ENCODE assay signal across 8 cellular contexts in genomic region chr10:44958196-44958896, GRCh38. TPM values are rescaled to one million over a fixed set of nuclear protein-coding genes. Genes with fewer than 3 reads are reported as not detected.
DNase-seq lines count a peak whose midpoint lies in the region; TF ChIP-seq lines count a peak whose summit lies in the region.

No MANE protein-coding gene starts in this region.

- intact Hi-C loops in activated CD4-positive, alpha-beta T cell treated with anti-CD3 and anti-CD28 coated beads, Interleukin-2, amount 10 ng/mL, durations not matched to agents 24 days and 14 days (cut with micrococcal nuclease): loop anchor here (2.0 kb wide), 2 partner anchors 26 to 42 kb away; partner anchors contain the start of gene ZNF22
- intact Hi-C loops in left ventricle myocardium inferior (cut with micrococcal nuclease): no loop called here

- peak overlapping the region; percentile 49 for H3K27ac Mint-ChIP-seq in activated CD4-positive, alpha-beta T cell treated with anti-CD3 and anti-CD28 coated beads, Interleukin-2, amount 10 ng/mL, durations not matched to agents 24 days and 14 days
- H3K27ac Mint-ChIP-seq in activated CD4-positive, alpha-beta memory T cell treated with anti-CD3 and anti-CD28 coated beads, Interleukin-2, amount 10 ng/mL, durations not matched to agents 7 days and 5 days: no peak overlapping the region

- H3K9me3 Mint-ChIP-seq in activated CD4-positive, alpha-beta T cell treated with anti-CD3 and anti-CD28 coated beads, Interleukin-2, amount 10 ng/mL, durations not matched to agents 24 days and 14 days: no peaks in the 10 kb centered on the region
- H3K9me3 Mint-ChIP-seq in activated CD4-positive, alpha-beta memory T cell treated with anti-CD3 and anti-CD28 coated beads, Interleukin-2, amount 10 ng/mL, durations not matched to agents 7 days and 5 days: no peaks in the 10 kb centered on the region

- H3K27me3 ChIP-seq in left ventricle myocardium inferior (ENCODE audit: low read depth): no peaks in the 10 kb centered on the region

- H3K27ac ChIP-seq in left ventricle myocardium inferior (replicated peaks): peak overlapping the region; percentile 96

- no peak for TF ChIP-seq CTCF in left ventricle myocardium inferior (IDR thresholded peaks at IDR 0.05; ENCODE audit: borderline replicate concordance)

- H3K4me1 ChIP-seq in left ventricle myocardium inferior: peaks cover 95% of the 10 kb centered on the region

- peaks cover 4% of the 10 kb centered on the region for H3K9me3 ChIP-seq in left ventricle myocardium inferior (replicated peaks)

- DNase-seq in activated CD4-positive, alpha-beta T cell treated with anti-CD3 and anti-CD28 coated beads, Interleukin-2, amount 10 ng/mL, durations not matched to agents 24 days and 14 days: no peak
- no peak for DNase-seq in activated CD4-positive, alpha-beta T cell treated with anti-CD3 and anti-CD28 coated beads, Interleukin-2, amount 50 U/mL, for 1 hour
- no peak for DNase-seq in activated CD4-positive, alpha-beta memory T cell treated with anti-CD3 and anti-CD28 coated beads, Interleukin-2, amount 10 ng/mL, durations not matched to agents 7 days and 5 days
- DNase-seq in left ventricle myocardium inferior: no peak
- no peak for DNase-seq in skeletal muscle cell (ENCODE audit: low read depth)
- DNase-seq in KG1 (lab: John Stamatoyannopoulos, UW): no peak
- no peak for DNase-seq in foreskin melanocyte
- DNase-seq in NCI-H345 treated with DMSO at 0.1 percent for 48 hours (lab: John Stamatoyannopoulos, UW; ENCODE audit: unreplicated experiment): no peak

- H3K4me3 ChIP-seq in left ventricle myocardium inferior: peak overlapping the region; percentile 85
- H3K4me3 ChIP-seq in skeletal muscle cell (ENCODE audit: low read depth, low read length): peak overlapping the region; percentile 72

- CTCF ChIA-PET in activated CD4-positive, alpha-beta memory T cell treated with anti-CD3 and anti-CD28 coated beads, Interleukin-2, amount 10 ng/mL, durations not matched to agents 7 days and 5 days (lab: Charles Lee): no interaction called here

- no peaks in the 10 kb centered on the region for H3K27me3 Mint-ChIP-seq in activated CD4-positive, alpha-beta T cell treated with anti-CD3 and anti-CD28 coated beads, Interleukin-2, amount 10 ng/mL, durations not matched to agents 24 days and 14 days
- no peaks in the 10 kb centered on the region for H3K27me3 Mint-ChIP-seq in activated CD4-positive, alpha-beta memory T cell treated with anti-CD3 and anti-CD28 coated beads, Interleukin-2, amount 10 ng/mL, durations not matched to agents 7 days and 5 days

- H3K4me1 Mint-ChIP-seq in activated CD4-positive, alpha-beta T cell treated with anti-CD3 and anti-CD28 coated beads, Interleukin-2, amount 10 ng/mL, durations not matched to agents 24 days and 14 days: peaks cover 13% of the 10 kb centered on the region
- H3K4me1 Mint-ChIP-seq in activated CD4-positive, alpha-beta memory T cell treated with anti-CD3 and anti-CD28 coated beads, Interleukin-2, amount 10 ng/mL, durations not matched to agents 7 days and 5 days: peaks cover 15% of the 10 kb centered on the region

- H3K36me3 Mint-ChIP-seq in activated CD4-positive, alpha-beta T cell treated with anti-CD3 and anti-CD28 coated beads, Interleukin-2, amount 10 ng/mL, durations not matched to agents 24 days and 14 days (ENCODE audit: low read depth): peaks cover 10% of the 10 kb centered on the region
- H3K36me3 Mint-ChIP-seq in activated CD4-positive, alpha-beta memory T cell treated with anti-CD3 and anti-CD28 coated beads, Interleukin-2, amount 10 ng/mL, durations not matched to agents 7 days and 5 days (ENCODE audit: low read depth): peaks cover 8% of the 10 kb centered on the region

- H3K4me3 Mint-ChIP-seq in activated CD4-positive, alpha-beta T cell treated with anti-CD3 and anti-CD28 coated beads, Interleukin-2, amount 10 ng/mL, durations not matched to agents 24 days and 14 days: peak overlapping the region; percentile 84
- peak overlapping the region; percentile 79 for H3K4me3 Mint-ChIP-seq in activated CD4-positive, alpha-beta memory T cell treated with anti-CD3 and anti-CD28 coated beads, Interleukin-2, amount 10 ng/mL, durations not matched to agents 7 days and 5 days

- peaks cover 6% of the 10 kb centered on the region for H3K36me3 ChIP-seq in left ventricle myocardium inferior

- POLR2A ChIA-PET in activated CD4-positive, alpha-beta memory T cell treated with anti-CD3 and anti-CD28 coated beads, Interleukin-2, amount 10 ng/mL, durations not matched to agents 7 days and 5 days (lab: Charles Lee): interaction anchor here (0.9 to 1.8 kb wide), 4 partner anchors 8 to 16 kb away, joined by 3 to 4 read pairs (median 4); no protein-coding TSS in a partner anchor

RNA-seq across cellular contexts. Expression of gene RASSF4, which starts 1.3 kb away (rescaled TPM):
- 1.3 and 1.5 TPM in 2 replicates for total RNA-seq in activated CD4-positive, alpha-beta T cell treated with anti-CD3 and anti-CD28 coated beads, Interleukin-2, amount 10 ng/mL, durations not matched to agents 24 days and 14 days
- total RNA-seq in activated CD4-positive, alpha-beta memory T cell treated with anti-CD3 and anti-CD28 coated beads, Interleukin-2, amount 10 ng/mL, durations not matched to agents 7 days and 5 days: 1 to 10 TPM in 1 of 2 experiments, under 1 TPM in 1; 0.50 to 1.2 TPM
- 103 TPM for total RNA-seq in left ventricle myocardium inferior

RNA-seq across cellular contexts. Expression of gene DEPP1, which starts 20.3 kb away (rescaled TPM):
- 3.3 and 4.3 TPM in 2 replicates for total RNA-seq in activated CD4-positive, alpha-beta T cell treated with anti-CD3 and anti-CD28 coated beads, Interleukin-2, amount 10 ng/mL, durations not matched to agents 24 days and 14 days
- total RNA-seq in activated CD4-positive, alpha-beta memory T cell treated with anti-CD3 and anti-CD28 coated beads, Interleukin-2, amount 10 ng/mL, durations not matched to agents 7 days and 5 days: 1 to 10 TPM; 1.2 to 1.9 TPM
- total RNA-seq in left ventricle myocardium inferior: 27.5 TPM

RNA-seq across cellular contexts. Expression of gene ZNF22, which starts 42.4 kb away (rescaled TPM):
- 26.0 and 26.7 TPM in 2 replicates for total RNA-seq in activated CD4-positive, alpha-beta T cell treated with anti-CD3 and anti-CD28 coated beads, Interleukin-2, amount 10 ng/mL, durations not matched to agents 24 days and 14 days
- total RNA-seq in activated CD4-positive, alpha-beta memory T cell treated with anti-CD3 and anti-CD28 coated beads, Interleukin-2, amount 10 ng/mL, durations not matched to agents 7 days and 5 days: 10 to 100 TPM; 22.9 to 24.7 TPM
- total RNA-seq in left ventricle myocardium inferior: 14.2 TPM

RNA-seq across cellular contexts. Expression of gene TMEM72, which starts 47.2 kb away (rescaled TPM):
- total RNA-seq in activated CD4-positive, alpha-beta T cell treated with anti-CD3 and anti-CD28 coated beads, Interleukin-2, amount 10 ng/mL, durations not matched to agents 24 days and 14 days: not detected in 2 replicates
- not detected for total RNA-seq in activated CD4-positive, alpha-beta memory T cell treated with anti-CD3 and anti-CD28 coated beads, Interleukin-2, amount 10 ng/mL, durations not matched to agents 7 days and 5 days
- not detected for total RNA-seq in left ventricle myocardium inferior

Comparison
In these comparisons a context has a peak if more than half of its experiments do, and no peak if none do; other contexts are left out.
1. RNA of gene RASSF4, which starts 1.3 kb away (total RNA-seq): 103 TPM in left ventricle myocardium inferior (single experiment); 1.3 to 1.5 TPM in activated CD4-positive, alpha-beta T cell treated with anti-CD3 and anti-CD28 coated beads, Interleukin-2, amount 10 ng/mL, durations not matched to agents 24 days and 14 days and 0.50 to 1.2 TPM in activated CD4-positive, alpha-beta memory T cell treated with anti-CD3 and anti-CD28 coated beads, Interleukin-2, amount 10 ng/mL, durations not matched to agents 7 days and 5 days; every median in the first group is over 10 times any median in the second.